23 cellular contexts compared by ENCODE assay signal in genomic region chr21:25500598-25500997, GRCh38.
"Had no signal": no experiment of that assay in that cellular context is flagged by ENCODE, and none has a peak within 500 bp of the region (broad histone marks: within the 10 kb centered on the region; RNA-seq: fewer than 3 reads in every experiment).

No MANE protein-coding gene starts in this region.

- H3K36me3 ChIP-seq: colonic mucosa, esophagus muscularis mucosa, left lung, transverse colon, uterus had no signal

- FAIRE-seq: bronchial epithelial cell, frontal cortex had no signal

- H3K27ac ChIP-seq: colonic mucosa, dorsolateral prefrontal cortex, esophagus muscularis mucosa, hepatocyte, left lung, parathyroid adenoma, transverse colon, uterus had no signal

- H3K9ac ChIP-seq: parathyroid adenoma had no signal

- H3K27me3 ChIP-seq: colonic mucosa, dorsolateral prefrontal cortex, esophagus muscularis mucosa, hepatocyte, left lung, transverse colon, uterus had no signal

- H3K9me3 ChIP-seq: colonic mucosa, esophagus muscularis mucosa, transverse colon, uterus had no signal

- H3K4me2 ChIP-seq: hepatocyte had no signal

- H3K27me3 Mint-ChIP-seq: naive B cell had no signal

- H3K4me3 ChIP-seq: colonic mucosa, dorsolateral prefrontal cortex, esophagus muscularis mucosa, hepatocyte, left lung, lung, transverse colon, uterus had no signal

- DNase-seq: activated CD4-positive, alpha-beta T cell treated with anti-CD3 and anti-CD28 coated beads for 48 hours; amniotic stem cell; colonic mucosa; dorsolateral prefrontal cortex; glutamatergic neuron; kidney glomerular epithelial cell; left lung; naive B cell; nucleus accumbens; right cardiac atrium; stimulated activated CD4-positive, alpha-beta T cell treated with anti-CD3 and anti-CD28 coated beads, Interleukin-4, amount 100 ng/mL, for 4 hours; T1000; transverse colon; uterus had no signal

- H3K4me1 ChIP-seq: colonic mucosa, esophagus muscularis mucosa, left lung, parathyroid adenoma, transverse colon, uterus had no signal

- H3K4me3 Mint-ChIP-seq: naive B cell; T-helper 1 cell treated with Interleukin-12 subunit alpha and Interleukin-12 subunit beta and Interleukin-4 antibody, amounts not matched to agents 30 μg/mL and 1 μg/mL, for 36 hours; WTC11 had no signal

- H3K79me2 ChIP-seq: hepatocyte, parathyroid adenoma had no signal

- H2AFZ ChIP-seq: hepatocyte, parathyroid adenoma had no signal

- H3K27ac Mint-ChIP-seq: naive B cell; T-helper 1 cell treated with Interleukin-12 subunit alpha and Interleukin-12 subunit beta and Interleukin-4 antibody, amounts not matched to agents 30 μg/mL and 1 μg/mL, for 36 hours; WTC11 had no signal

- H3K4me1 Mint-ChIP-seq: WTC11 had no signal

- H3K36me3 Mint-ChIP-seq: WTC11 had no signal

- ATAC-seq: activated naive CD4-positive, alpha-beta T cell treated with anti-CD3 and anti-CD28 coated beads, Interleukin-2, amount 50 U/mL, for 72 hours; left lung; right cardiac atrium; WTC11 had no signal
